Comparison of ENCODE assay signal across 1 cellular context in the genomic region with DNA sequence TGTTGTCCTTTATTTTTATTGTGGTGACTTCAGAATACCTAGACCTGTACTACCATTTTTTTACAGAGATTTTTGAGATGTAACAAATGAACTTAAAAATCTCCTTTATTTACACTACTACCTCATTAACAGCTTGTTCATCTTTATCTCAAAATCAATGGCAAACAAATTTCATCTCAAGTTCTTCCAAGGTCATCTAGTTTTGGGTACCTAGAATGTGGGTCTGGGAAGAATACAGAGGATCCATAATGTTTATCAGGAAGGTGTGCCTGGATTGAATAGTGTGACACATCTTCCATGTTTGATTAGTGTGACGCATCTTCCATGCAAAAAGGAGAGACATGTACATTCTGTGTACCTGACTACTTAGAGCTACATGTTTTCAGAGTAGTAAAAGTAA.
TF ChIP-seq lines count a peak whose summit lies in the region.

No MANE protein-coding gene starts in this region.

TF ChIP-seq in IMR-90, 13 proteins besides CTCF, POLR2A, EP300 and RAD21:
- TF ChIP-seq, protein P1, sequence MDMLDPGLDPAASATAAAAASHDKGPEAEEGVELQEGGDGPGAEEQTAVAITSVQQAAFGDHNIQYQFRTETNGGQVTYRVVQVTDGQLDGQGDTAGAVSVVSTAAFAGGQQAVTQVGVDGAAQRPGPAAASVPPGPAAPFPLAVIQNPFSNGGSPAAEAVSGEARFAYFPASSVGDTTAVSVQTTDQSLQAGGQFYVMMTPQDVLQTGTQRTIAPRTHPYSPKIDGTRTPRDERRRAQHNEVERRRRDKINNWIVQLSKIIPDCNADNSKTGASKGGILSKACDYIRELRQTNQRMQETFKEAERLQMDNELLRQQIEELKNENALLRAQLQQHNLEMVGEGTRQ (IDR thresholded peaks at IDR 0.05; ENCODE audit: low read depth, low read length): no peak
